Comparison of ENCODE assay signal across 8 cellular contexts in the genomic region with DNA sequence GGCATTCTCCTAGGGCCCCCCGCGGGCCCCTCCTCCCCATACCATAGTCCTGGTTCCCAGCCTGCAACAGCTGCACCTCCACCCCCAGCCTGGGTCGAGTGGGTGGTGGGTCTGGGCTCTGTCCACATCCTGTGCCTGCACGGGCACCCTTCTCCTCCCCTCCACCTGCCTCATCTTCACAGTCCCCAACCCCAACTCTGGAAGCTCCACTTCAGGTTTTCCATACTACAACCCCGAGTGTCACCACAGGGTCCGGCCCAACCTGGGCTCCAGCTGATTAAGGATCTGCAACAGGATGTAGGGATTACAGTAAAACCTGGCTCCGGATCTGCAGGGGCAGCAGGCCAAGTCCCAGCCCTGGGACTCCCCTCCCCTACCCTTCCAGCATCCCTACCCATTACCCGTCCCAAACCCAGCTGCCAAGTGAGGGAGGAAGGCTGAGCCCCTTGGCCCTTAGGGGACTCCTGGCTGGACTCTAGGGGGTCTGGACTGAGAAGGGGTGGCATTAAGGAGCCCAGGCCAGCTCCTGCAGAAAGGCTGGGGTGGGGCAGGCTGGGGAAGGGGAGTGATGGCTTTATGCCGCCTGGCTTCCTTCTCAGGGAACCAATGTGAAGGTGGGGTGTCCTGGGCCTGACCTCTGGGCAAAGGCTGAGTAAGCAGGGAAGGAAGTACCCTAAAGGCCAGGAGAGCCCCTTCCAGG.
DNase-seq lines count a peak whose midpoint lies in the region; ATAC-seq lines count a peak whose summit lies in the region.

No MANE protein-coding gene starts in this region.

- peaks cover 0 to 2% (median 0%) of the 10 kb centered on the region in 6 donors for H3K9me3 Mint-ChIP-seq in immature natural killer cell

- WGBS in esophagus, 2 donors: 37 to 44% methylated on average over 9 of the region's 9 CpGs

- no peak for ATAC-seq in HG03025 (IDR thresholded peaks at IDR 0.05; ENCODE audit: low FRiP score, unreplicated experiment)

- no peaks in the 10 kb centered on the region for H3K27me3 ChIP-seq in esophagus (ENCODE audit: control insufficient read depth in 1 of 2, insufficient read depth in 2 of 2, low read length in 2 of 2)

- no peaks in the 10 kb centered on the region for H3K36me3 Mint-ChIP-seq in immature natural killer cell

- peaks cover 0 to 9% (median 3%) of the 10 kb centered on the region in 3 donors for H3K27me3 Mint-ChIP-seq in immature natural killer cell (ENCODE audit: low read depth in 3 of 3)

- H3K4me1 Mint-ChIP-seq in immature natural killer cell: peaks cover 39 to 41% of the 10 kb centered on the region in 2 donors

- no peak overlapping the region for H3K4me3 ChIP-seq in esophagus (ENCODE audit: low read depth in 1 of 2, low read length in 2 of 2)
- no peak overlapping the region for H3K4me3 ChIP-seq in skeletal muscle cell (ENCODE audit: low read depth, low read length)

- peak overlapping the region in 1 of 6 donors; percentile 70 for H3K27ac Mint-ChIP-seq in immature natural killer cell

- H3K27ac ChIP-seq in esophagus (ENCODE audit: low read depth in 2 of 2, low read length in 1 of 2): peak overlapping the region; percentile 24 to 32

- H3K4me3 Mint-ChIP-seq in immature natural killer cell: no peak overlapping the region

- no peaks in the 10 kb centered on the region for H3K36me3 ChIP-seq in esophagus (ENCODE audit: control insufficient read depth in 2 of 2, insufficient read depth in 2 of 2, low read length in 1 of 2)

- DNase-seq in stimulated activated CD4-positive, alpha-beta T cell treated with anti-CD3 and anti-CD28 coated beads, Interleukin-15, amount 100 ng/mL, for 24 hours: peak; percentile 11
- DNase-seq in stimulated activated CD4-positive, alpha-beta T cell treated with anti-CD3 and anti-CD28 coated beads, Interleukin-12 subunit alpha, Interleukin-12 subunit beta, amount 100 ng/mL, for 4 hours: no peak
- peak; percentile 96 for DNase-seq in NCI-H82 treated with DMSO at 0.1 percent for 48 hours (lab: John Stamatoyannopoulos, UW; ENCODE audit: unreplicated experiment)
- peak; percentile 20 for DNase-seq in skeletal muscle cell (ENCODE audit: low read depth)
- no peak for DNase-seq in immature natural killer cell
- DNase-seq in germinal center (ENCODE audit: low spot score): no peak

- H3K4me1 ChIP-seq in esophagus (ENCODE audit: control insufficient read depth in 2 of 2, insufficient read depth in 2 of 2, low read length in 1 of 2): peaks cover 0 to 18% of the 10 kb centered on the region in 2 donors

- H3K9me3 ChIP-seq in esophagus (ENCODE audit: control insufficient read depth in 2 of 2, insufficient read depth in 1 of 2, low read depth in 1 of 2, low read length in 1 of 2): no peaks in the 10 kb centered on the region

Comparison
In these comparisons a context has a peak if more than half of its experiments do, and no peak if none do; other contexts are left out.
1. DNase-seq: peak in stimulated activated CD4-positive, alpha-beta T cell treated with anti-CD3 and anti-CD28 coated beads, Interleukin-15, amount 100 ng/mL, for 24 hours (single experiment), NCI-H82 treated with DMSO at 0.1 percent for 48 hours (single experiment) and skeletal muscle cell (single experiment); none in stimulated activated CD4-positive, alpha-beta T cell treated with anti-CD3 and anti-CD28 coated beads, Interleukin-12 subunit alpha, Interleukin-12 subunit beta, amount 100 ng/mL, for 4 hours (single experiment), immature natural killer cell (0 of 3) and germinal center (single experiment).